ENCODE assay signal across 8 cellular contexts in the genomic region with DNA sequence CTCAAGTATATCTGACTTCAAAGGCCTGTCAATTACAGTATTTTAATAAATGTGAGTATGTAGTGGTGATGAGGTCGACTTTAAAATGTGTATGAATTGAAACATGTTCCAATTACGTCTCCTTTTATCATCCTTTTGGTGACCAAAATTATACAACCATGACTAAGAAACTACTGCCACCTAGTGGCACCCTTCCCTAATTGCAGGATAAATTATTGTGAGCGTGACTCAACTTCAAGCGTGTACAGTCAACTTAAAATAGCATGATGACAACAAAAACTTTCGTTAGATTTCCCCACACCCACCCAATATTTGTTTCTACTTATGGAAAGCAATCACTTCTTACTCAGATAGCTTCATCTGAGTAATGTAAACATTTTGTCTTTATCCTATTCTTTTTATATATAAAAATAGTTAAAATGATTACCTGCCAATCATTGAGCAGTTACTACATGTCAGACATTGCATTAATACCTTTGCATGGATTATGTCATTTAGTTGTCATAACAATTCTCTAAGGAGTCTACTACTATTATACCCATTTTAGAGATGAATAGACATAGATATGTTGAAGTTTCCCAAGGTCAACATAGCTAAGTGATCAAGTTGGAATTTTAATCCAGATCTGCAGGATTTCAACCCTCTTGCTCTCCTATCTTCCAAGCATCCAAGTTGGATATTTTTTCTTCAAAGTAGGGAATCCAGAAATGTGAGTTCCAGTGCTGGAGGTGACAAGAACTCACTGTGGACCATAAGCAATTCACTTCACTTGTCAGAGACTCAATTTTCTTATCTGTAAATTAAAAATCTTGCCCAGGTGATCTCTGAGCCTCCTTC.
DNase-seq lines count a peak whose midpoint lies in the region; ATAC-seq and TF ChIP-seq lines count a peak whose summit lies in the region.

No MANE protein-coding gene starts in this region.

- H3K9me3 ChIP-seq in osteoblast (ENCODE audit: low read depth, low read length), result no peaks in the 10 kb centered on the region

- TF ChIP-seq CTCF in 22Rv1 (IDR thresholded peaks at IDR 0.05), result peak; percentile 84
- peak; percentile 70 for TF ChIP-seq CTCF in choroid plexus epithelial cell (conservative IDR thresholded peaks at IDR 0.05; ENCODE audit: low read depth, low read length)
- TF ChIP-seq CTCF in osteoblast (IDR thresholded peaks at IDR 0.05; ENCODE audit: extremely low read depth, low read depth, low read length), result peak; percentile 56

- H3K4me2 ChIP-seq in osteoblast (ENCODE audit: insufficient read depth, low read length), result no peak overlapping the region

- H2AFZ ChIP-seq in osteoblast (ENCODE audit: low read length), result no peak overlapping the region

- peaks cover 16% of the 10 kb centered on the region for H3K4me1 ChIP-seq in osteoblast (ENCODE audit: insufficient read depth, low read length)

- no peaks in the 10 kb centered on the region for H4K20me1 ChIP-seq in osteoblast (ENCODE audit: insufficient read depth, low read length)

- peak; percentile 66 for DNase-seq in EH (ENCODE audit: low read depth)
- peak; percentile 18 to 66 for DNase-seq in NCI-H446 (lab: John Stamatoyannopoulos, UW)
- DNase-seq in choroid plexus epithelial cell (ENCODE audit: low read depth), result peak; percentile 76
- DNase-seq in osteoblast (ENCODE audit: insufficient read length, low spot score, missing footprints), result peak; percentile 67

- H3K79me2 ChIP-seq in osteoblast (ENCODE audit: insufficient read depth, low read length), result no peaks in the 10 kb centered on the region

- no peaks in the 10 kb centered on the region for H3K36me3 ChIP-seq in osteoblast (ENCODE audit: insufficient read depth, low read length)

- no peak overlapping the region for H3K27ac ChIP-seq in 22Rv1
- peak overlapping the region; percentile 2 for H3K27ac ChIP-seq in osteoblast (ENCODE audit: low read depth, low read length)

- H3K4me3 ChIP-seq in choroid plexus epithelial cell (ENCODE audit: low read depth, low read length) (no peak overlapping the region), osteoblast (ENCODE audit: insufficient read depth, low read length) (no peak overlapping the region)

- no peak for ATAC-seq in HG02610 (IDR thresholded peaks at IDR 0.05; ENCODE audit: unreplicated experiment)
- no peak for ATAC-seq in HG03135 (IDR thresholded peaks at IDR 0.05; ENCODE audit: unreplicated experiment)
- no peak for ATAC-seq in HG03159 (IDR thresholded peaks at IDR 0.05; ENCODE audit: unreplicated experiment)

- H3K27me3 ChIP-seq in osteoblast (ENCODE audit: insufficient read depth, low read length), result no peaks in the 10 kb centered on the region
